Comparison of ENCODE assay signal across 2 cellular contexts in the genomic region with DNA sequence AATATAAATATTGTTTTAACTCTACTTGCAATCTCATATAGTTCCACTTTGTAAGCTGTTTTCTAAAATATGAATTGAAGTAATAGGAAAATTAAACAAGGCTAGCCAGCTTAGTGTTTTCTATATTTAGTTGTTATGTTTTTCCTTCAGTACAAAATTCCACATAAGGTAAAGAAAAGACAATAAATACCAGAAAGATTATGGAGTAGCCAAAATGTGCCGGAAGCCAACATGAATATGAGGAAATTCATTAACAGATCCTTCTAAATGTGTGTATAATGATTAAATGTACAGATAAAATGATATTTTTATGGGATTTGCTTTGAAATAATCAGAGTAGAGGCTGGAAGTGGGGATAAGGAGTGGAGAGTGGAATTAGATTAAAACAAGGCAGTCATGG.
A peak's percentile ranks its signal among the peaks of the same experiment; 100 is the strongest.
TF ChIP-seq lines count a peak whose summit lies in the region.

No MANE protein-coding gene starts in this region.

TF ChIP-seq in endothelial cell of umbilical vein, 7 proteins besides CTCF, POLR2A, EP300 and RAD21:
- TF ChIP-seq JUN (IDR thresholded peaks at IDR 0.05; ENCODE audit: borderline replicate concordance, insufficient read depth, insufficient read length, low read depth) = peak; percentile 38
- no peak for TF ChIP-seq FOS (IDR thresholded peaks at IDR 0.05; ENCODE audit: borderline replicate concordance, insufficient read depth, low read length)

TF ChIP-seq in HepG2, 621 proteins besides CTCF, POLR2A, EP300 and RAD21:
- TF ChIP-seq, protein P1, sequence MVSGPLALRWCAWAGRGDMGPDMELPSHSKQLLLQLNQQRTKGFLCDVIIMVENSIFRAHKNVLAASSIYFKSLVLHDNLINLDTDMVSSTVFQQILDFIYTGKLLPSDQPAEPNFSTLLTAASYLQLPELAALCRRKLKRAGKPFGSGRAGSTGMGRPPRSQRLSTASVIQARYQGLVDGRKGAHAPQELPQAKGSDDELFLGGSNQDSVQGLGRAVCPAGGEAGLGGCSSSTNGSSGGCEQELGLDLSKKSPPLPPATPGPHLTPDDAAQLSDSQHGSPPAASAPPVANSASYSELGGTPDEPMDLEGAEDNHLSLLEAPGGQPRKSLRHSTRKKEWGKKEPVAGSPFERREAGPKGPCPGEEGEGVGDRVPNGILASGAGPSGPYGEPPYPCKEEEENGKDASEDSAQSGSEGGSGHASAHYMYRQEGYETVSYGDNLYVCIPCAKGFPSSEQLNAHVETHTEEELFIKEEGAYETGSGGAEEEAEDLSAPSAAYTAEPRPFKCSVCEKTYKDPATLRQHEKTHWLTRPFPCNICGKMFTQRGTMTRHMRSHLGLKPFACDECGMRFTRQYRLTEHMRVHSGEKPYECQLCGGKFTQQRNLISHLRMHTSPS (CRISPR knock-in tag; IDR thresholded peaks at IDR 0.05; ENCODE audit: low read depth) = no peak
- TF ChIP-seq, protein P2, sequence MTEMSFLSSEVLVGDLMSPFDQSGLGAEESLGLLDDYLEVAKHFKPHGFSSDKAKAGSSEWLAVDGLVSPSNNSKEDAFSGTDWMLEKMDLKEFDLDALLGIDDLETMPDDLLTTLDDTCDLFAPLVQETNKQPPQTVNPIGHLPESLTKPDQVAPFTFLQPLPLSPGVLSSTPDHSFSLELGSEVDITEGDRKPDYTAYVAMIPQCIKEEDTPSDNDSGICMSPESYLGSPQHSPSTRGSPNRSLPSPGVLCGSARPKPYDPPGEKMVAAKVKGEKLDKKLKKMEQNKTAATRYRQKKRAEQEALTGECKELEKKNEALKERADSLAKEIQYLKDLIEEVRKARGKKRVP (CRISPR knock-in tag; IDR thresholded peaks at IDR 0.05) = no peak
- TF ChIP-seq, protein P3, sequence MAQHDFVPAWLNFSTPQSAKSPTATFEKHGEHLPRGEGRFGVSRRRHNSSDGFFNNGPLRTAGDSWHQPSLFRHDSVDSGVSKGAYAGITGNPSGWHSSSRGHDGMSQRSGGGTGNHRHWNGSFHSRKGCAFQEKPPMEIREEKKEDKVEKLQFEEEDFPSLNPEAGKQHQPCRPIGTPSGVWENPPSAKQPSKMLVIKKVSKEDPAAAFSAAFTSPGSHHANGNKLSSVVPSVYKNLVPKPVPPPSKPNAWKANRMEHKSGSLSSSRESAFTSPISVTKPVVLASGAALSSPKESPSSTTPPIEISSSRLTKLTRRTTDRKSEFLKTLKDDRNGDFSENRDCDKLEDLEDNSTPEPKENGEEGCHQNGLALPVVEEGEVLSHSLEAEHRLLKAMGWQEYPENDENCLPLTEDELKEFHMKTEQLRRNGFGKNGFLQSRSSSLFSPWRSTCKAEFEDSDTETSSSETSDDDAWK (CRISPR knock-in tag; IDR thresholded peaks at IDR 0.05) = no peak
